In genomic region chr7:134461921-134462320, GRCh38 we compare ENCODE assay signal across 14 cellular contexts.
"Had no signal": no experiment of that assay in that cellular context is flagged by ENCODE, and none has a peak within 500 bp of the region (broad histone marks: within the 10 kb centered on the region; RNA-seq: fewer than 3 reads in every experiment).

No MANE protein-coding gene starts in this region.

- H3K9ac ChIP-seq: parathyroid adenoma had no signal

- ATAC-seq: activated CD4-positive, alpha-beta T cell treated with anti-CD3 and anti-CD28 coated beads for 36 hours; activated CD8-positive, alpha-beta T cell treated with anti-CD3 and anti-CD28 coated beads for 36 hours; activated T-cell treated with anti-CD3 and anti-CD28 coated beads, Interleukin-2, amount 50 U/mL, for 72 hours; heart right ventricle; left ventricle myocardium superior had no signal

- H3K27me3 ChIP-seq: heart right ventricle had no signal

- H3K27ac ChIP-seq: heart right ventricle, parathyroid adenoma, skin epidermis, WERI-Rb-1 had no signal

- DNase-seq: activated CD4-positive, alpha-beta T cell treated with anti-CD3 and anti-CD28 coated beads for 36 hours; activated CD8-positive, alpha-beta memory T cell treated with anti-CD3 and anti-CD28 coated beads, Interleukin-2, amount 50 U/mL, for 4 hours; activated CD8-positive, alpha-beta T cell treated with anti-CD3 and anti-CD28 coated beads for 36 hours; activated gamma-delta T cell treated with Interleukin-2 at 50 U/mL for 16 hours; activated naive CD8-positive, alpha-beta T cell treated with anti-CD3 and anti-CD28 coated beads for 36 hours; activated T-cell treated with anti-CD3 and anti-CD28 coated beads, Interleukin-2, amount 50 U/mL, for 72 hours; anterior cingulate cortex; heart right ventricle; islet precursor cell; left ventricle myocardium superior; retina; WERI-Rb-1 had no signal

- H3K4me3 ChIP-seq: heart right ventricle, skin epidermis had no signal

- H2AFZ ChIP-seq: parathyroid adenoma had no signal
